1 cellular context compared by ENCODE assay signal in genomic region chr15:92653366-92653765, GRCh38.
TF ChIP-seq lines count a peak whose summit lies in the region.

No MANE protein-coding gene starts in this region.

TF ChIP-seq in H1, 55 proteins besides CTCF, POLR2A, EP300 and RAD21:
- TF ChIP-seq CBX5 (IDR thresholded peaks at IDR 0.05; ENCODE audit: low read depth, low read length) (no peak), CEBPB (IDR thresholded peaks at IDR 0.05; ENCODE audit: low read depth, low read length) (no peak), KDM1A (IDR thresholded peaks at IDR 0.05; ENCODE audit: borderline replicate concordance, low read length) (no peak), NRF1 (IDR thresholded peaks at IDR 0.05; ENCODE audit: low read depth, low read length) (no peak), KDM4A (IDR thresholded peaks at IDR 0.05; ENCODE audit: low read depth, low read length, severe bottlenecking) (no peak), CHD7 (IDR thresholded peaks at IDR 0.05; ENCODE audit: insufficient replicate concordance, low read length) (no peak), SAP30 (IDR thresholded peaks at IDR 0.05; ENCODE audit: insufficient read depth, insufficient replicate concordance, low read length) (no peak), TBP (IDR thresholded peaks at IDR 0.05; ENCODE audit: low read depth, low read length) (no peak), POU5F1 (IDR thresholded peaks at IDR 0.05; ENCODE audit: low read depth, low read length) (no peak), SUZ12 (IDR thresholded peaks at IDR 0.05; ENCODE audit: low read length) (no peak), ASH2L (IDR thresholded peaks at IDR 0.05; ENCODE audit: low read length) (no peak), SIN3A (conservative IDR thresholded peaks at IDR 0.05 in 1 of 2, IDR thresholded peaks at IDR 0.05 in 1 of 2; ENCODE audit: low read depth in 1 of 2, low read length in 2 of 2) (no peak), HDAC2 (IDR thresholded peaks at IDR 0.05; ENCODE audit: borderline replicate concordance in 1 of 2, low read depth in 2 of 2, low read length in 2 of 2) (no peak), RNF2 (IDR thresholded peaks at IDR 0.05; ENCODE audit: borderline replicate concordance, low read depth, low read length, missing control alignments, poor library complexity, severe bottlenecking) (no peak), SP4 (IDR thresholded peaks at IDR 0.05; ENCODE audit: low read length) (no peak), CHD2 (IDR thresholded peaks at IDR 0.05; ENCODE audit: low read length) (no peak), TEAD4 (IDR thresholded peaks at IDR 0.05; ENCODE audit: low read depth, low read length) (no peak), JUN (IDR thresholded peaks at IDR 0.05; ENCODE audit: low read depth, low read length) (no peak), EZH2 (IDR thresholded peaks at IDR 0.05; ENCODE audit: low read depth, low read length, severe bottlenecking) (no peak), HDAC6 (IDR thresholded peaks at IDR 0.05; ENCODE audit: low read depth, low read length) (no peak)
